In genomic region chr3:171704814-171705213, GRCh38 we compare ENCODE assay signal across 1 cellular context.
TF ChIP-seq lines count a peak whose summit lies in the region.

No MANE protein-coding gene starts in this region.

TF ChIP-seq in GM23338, 12 proteins besides CTCF, POLR2A, EP300 and RAD21 (continued from another document):
- TF ChIP-seq, protein P1, sequence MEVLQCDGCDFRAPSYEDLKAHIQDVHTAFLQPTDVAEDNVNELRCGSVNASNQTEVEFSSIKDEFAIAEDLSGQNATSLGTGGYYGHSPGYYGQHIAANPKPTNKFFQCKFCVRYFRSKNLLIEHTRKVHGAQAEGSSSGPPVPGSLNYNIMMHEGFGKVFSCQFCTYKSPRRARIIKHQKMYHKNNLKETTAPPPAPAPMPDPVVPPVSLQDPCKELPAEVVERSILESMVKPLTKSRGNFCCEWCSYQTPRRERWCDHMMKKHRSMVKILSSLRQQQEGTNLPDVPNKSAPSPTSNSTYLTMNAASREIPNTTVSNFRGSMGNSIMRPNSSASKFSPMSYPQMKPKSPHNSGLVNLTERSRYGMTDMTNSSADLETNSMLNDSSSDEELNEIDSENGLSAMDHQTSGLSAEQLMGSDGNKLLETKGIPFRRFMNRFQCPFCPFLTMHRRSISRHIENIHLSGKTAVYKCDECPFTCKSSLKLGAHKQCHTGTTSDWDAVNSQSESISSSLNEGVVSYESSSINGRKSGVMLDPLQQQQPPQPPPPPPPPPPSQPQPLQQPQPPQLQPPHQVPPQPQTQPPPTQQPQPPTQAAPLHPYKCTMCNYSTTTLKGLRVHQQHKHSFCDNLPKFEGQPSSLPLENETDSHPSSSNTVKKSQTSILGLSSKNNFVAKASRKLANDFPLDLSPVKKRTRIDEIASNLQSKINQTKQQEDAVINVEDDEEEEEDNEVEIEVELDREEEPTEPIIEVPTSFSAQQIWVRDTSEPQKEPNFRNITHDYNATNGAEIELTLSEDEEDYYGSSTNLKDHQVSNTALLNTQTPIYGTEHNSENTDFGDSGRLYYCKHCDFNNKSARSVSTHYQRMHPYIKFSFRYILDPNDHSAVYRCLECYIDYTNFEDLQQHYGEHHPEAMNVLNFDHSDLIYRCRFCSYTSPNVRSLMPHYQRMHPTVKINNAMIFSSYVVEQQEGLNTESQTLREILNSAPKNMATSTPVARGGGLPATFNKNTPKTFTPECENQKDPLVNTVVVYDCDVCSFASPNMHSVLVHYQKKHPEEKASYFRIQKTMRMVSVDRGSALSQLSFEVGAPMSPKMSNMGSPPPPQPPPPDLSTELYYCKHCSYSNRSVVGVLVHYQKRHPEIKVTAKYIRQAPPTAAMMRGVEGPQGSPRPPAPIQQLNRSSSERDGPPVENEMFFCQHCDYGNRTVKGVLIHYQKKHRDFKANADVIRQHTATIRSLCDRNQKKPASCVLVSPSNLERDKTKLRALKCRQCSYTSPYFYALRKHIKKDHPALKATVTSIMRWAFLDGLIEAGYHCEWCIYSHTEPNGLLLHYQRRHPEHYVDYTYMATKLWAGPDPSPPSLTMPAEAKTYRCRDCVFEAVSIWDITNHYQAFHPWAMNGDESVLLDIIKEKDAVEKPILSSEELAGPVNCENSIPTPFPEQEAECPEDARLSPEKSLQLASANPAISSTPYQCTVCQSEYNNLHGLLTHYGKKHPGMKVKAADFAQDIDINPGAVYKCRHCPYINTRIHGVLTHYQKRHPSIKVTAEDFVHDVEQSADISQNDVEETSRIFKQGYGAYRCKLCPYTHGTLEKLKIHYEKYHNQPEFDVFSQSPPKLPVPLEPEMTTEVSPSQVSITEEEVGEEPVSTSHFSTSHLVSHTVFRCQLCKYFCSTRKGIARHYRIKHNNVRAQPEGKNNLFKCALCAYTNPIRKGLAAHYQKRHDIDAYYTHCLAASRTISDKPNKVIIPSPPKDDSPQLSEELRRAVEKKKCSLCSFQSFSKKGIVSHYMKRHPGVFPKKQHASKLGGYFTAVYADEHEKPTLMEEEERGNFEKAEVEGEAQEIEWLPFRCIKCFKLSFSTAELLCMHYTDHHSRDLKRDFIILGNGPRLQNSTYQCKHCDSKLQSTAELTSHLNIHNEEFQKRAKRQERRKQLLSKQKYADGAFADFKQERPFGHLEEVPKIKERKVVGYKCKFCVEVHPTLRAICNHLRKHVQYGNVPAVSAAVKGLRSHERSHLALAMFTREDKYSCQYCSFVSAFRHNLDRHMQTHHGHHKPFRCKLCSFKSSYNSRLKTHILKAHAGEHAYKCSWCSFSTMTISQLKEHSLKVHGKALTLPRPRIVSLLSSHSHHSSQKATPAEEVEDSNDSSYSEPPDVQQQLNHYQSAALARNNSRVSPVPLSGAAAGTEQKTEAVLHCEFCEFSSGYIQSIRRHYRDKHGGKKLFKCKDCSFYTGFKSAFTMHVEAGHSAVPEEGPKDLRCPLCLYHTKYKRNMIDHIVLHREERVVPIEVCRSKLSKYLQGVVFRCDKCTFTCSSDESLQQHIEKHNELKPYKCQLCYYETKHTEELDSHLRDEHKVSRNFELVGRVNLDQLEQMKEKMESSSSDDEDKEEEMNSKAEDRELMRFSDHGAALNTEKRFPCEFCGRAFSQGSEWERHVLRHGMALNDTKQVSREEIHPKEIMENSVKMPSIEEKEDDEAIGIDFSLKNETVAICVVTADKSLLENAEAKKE (CRISPR knock-in tag; IDR thresholded peaks at IDR 0.05): no peak
- TF ChIP-seq POLR2AphosphoS5 (IDR thresholded peaks at IDR 0.05; ENCODE audit: low read depth) (no peak), EZH2phosphoT487 (IDR thresholded peaks at IDR 0.05; ENCODE audit: unreplicated experiment) (no peak), NANOG (IDR thresholded peaks at IDR 0.05; ENCODE audit: borderline replicate concordance) (no peak), JUNB (IDR thresholded peaks at IDR 0.05; ENCODE audit: unreplicated experiment) (no peak), EZH2 (IDR thresholded peaks at IDR 0.05; ENCODE audit: low read depth, unreplicated experiment) (no peak)
- TF ChIP-seq, protein P2, sequence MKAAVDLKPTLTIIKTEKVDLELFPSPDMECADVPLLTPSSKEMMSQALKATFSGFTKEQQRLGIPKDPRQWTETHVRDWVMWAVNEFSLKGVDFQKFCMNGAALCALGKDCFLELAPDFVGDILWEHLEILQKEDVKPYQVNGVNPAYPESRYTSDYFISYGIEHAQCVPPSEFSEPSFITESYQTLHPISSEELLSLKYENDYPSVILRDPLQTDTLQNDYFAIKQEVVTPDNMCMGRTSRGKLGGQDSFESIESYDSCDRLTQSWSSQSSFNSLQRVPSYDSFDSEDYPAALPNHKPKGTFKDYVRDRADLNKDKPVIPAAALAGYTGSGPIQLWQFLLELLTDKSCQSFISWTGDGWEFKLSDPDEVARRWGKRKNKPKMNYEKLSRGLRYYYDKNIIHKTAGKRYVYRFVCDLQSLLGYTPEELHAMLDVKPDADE (IDR thresholded peaks at IDR 0.05): no peak
